In the genomic region with DNA sequence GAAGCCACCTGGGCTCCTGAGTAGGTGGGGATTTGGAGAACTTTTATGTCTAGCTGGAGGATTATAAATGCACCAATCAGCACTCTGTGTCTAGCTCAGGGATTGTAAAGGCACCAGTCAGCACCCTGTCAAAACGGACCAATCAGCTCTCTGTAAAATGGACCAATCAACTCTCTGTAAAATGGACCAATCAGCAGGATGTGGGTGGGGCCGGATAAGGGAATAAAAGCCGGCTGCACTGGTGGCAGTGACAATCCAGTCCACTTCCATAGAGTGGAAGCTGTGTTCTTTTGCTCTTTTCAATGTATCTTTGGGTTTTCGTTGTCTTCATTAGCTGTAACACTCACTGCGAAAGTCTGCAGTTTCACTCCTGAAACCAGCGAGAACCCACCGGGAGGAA, we compare ENCODE assay signal across 2 cellular contexts. TPM values are rescaled to one million over a fixed set of nuclear protein-coding genes. Genes with fewer than 3 reads are reported as not detected.
"Had no signal": no experiment of that assay in that cellular context is flagged by ENCODE, and none has a peak within 500 bp of the region (broad histone marks: within the 10 kb centered on the region; RNA-seq: fewer than 3 reads in every experiment).

No MANE protein-coding gene starts in this region.

RNA-seq across cellular contexts. Expression of a gene that starts 38.2 kb away (rescaled TPM):
- total RNA-seq: M059J, MCF 10A had no signal
